22 cellular contexts compared by ENCODE assay signal in genomic region chr18:65255417-65255816, GRCh38.
DNase-seq lines count a peak whose midpoint lies in the region; TF ChIP-seq lines count a peak whose summit lies in the region.
"Had no signal": no experiment of that assay in that cellular context is flagged by ENCODE, and none has a peak within 500 bp of the region (broad histone marks: within the 10 kb centered on the region; RNA-seq: fewer than 3 reads in every experiment).

No MANE protein-coding gene starts in this region.

- H3K36me3 ChIP-seq in transverse colon, result no peaks in the 10 kb centered on the region
- H3K36me3 ChIP-seq: Peyer's patch had no signal

- TF ChIP-seq POLR2A in transverse colon (IDR thresholded peaks at IDR 0.05), result no peak

- H3K4me1 Mint-ChIP-seq in nephron progenitor cell, result no peaks in the 10 kb centered on the region
- H3K4me1 Mint-ChIP-seq: B cell had no signal

- TF ChIP-seq CTCF in nephron progenitor cell (IDR thresholded peaks at IDR 0.05), result peak; percentile 14
- TF ChIP-seq CTCF in transverse colon (IDR thresholded peaks at IDR 0.05), result no peak

- DNase-seq in NCI-H69 (lab: John Stamatoyannopoulos, UW) (peak; percentile 27), RKO (ENCODE audit: low spot score) (peak; percentile 5), nephron progenitor cell (no peak), transverse colon (no peak), COLO668 (lab: John Stamatoyannopoulos, UW; ENCODE audit: unreplicated experiment) (no peak)
- no peak for DNase-seq in activated T-cell treated with anti-CD3 and anti-CD28 coated beads, Interleukin-2, amount 50 U/mL, for 48 hours
- no peak for DNase-seq in activated effector memory CD4-positive, alpha-beta T cell treated with anti-CD3 and anti-CD28 coated beads, Interleukin-2, amount 50 U/mL, for 16 hours
- DNase-seq: CD8-positive, alpha-beta T cell; DMS153; DND-41; GM23248; HCEC 1CT; NCI-H1092; NCI-H1436 treated with DMSO at 0.1 percent for 48 hours; NCI-H187 treated with DMSO at 0.1 percent for 48 hours; NCI-H774; NK-92 treated with Interleukin-12 subunit alpha and Interleukin-12 subunit beta, amount 100 ng/mL, for 24 hours; Peyer's patch; SIG-M5 had no signal

- no peaks in the 10 kb centered on the region for H3K9me3 Mint-ChIP-seq in nephron progenitor cell

- peaks cover 4% of the 10 kb centered on the region for H3K27me3 Mint-ChIP-seq in nephron progenitor cell (ENCODE audit: low read depth, poor library complexity)
- H3K27me3 Mint-ChIP-seq: B cell had no signal

- no peak overlapping the region for H3K27ac Mint-ChIP-seq in nephron progenitor cell
- H3K27ac Mint-ChIP-seq: B cell; CD8-positive, alpha-beta T cell had no signal

- WGBS in transverse colon (ENCODE audit: low coverage in 1 of 2), 2 donors, result 77 to 78% methylated on average over 2 of the region's 2 CpGs

- no peaks in the 10 kb centered on the region for H3K4me1 ChIP-seq in transverse colon
- H3K4me1 ChIP-seq: Peyer's patch had no signal

- H3K9me3 ChIP-seq in transverse colon, result no peaks in the 10 kb centered on the region
- H3K9me3 ChIP-seq: Peyer's patch had no signal

- no peaks in the 10 kb centered on the region for H3K27me3 ChIP-seq in transverse colon
- H3K27me3 ChIP-seq: Peyer's patch had no signal

- H3K4me3 Mint-ChIP-seq in nephron progenitor cell, result no peak overlapping the region
- H3K4me3 Mint-ChIP-seq: B cell; CD8-positive, alpha-beta T cell had no signal

- no peak overlapping the region for H3K27ac ChIP-seq in transverse colon
- H3K27ac ChIP-seq: C4-2B, GM23248, Peyer's patch, SK-N-MC had no signal

- intact Hi-C loops in transverse colon (cut with DNase I; ENCODE audit: low total_unique reads), result no loop called here

- in situ Hi-C loops in transverse colon (cut with MboI; ENCODE audit: low pct_ligation_motif_present in 1 of 4, low pct_unique_long_range_greater_than_20kb in 1 of 4, low sequenced_read_pairs in 3 of 4), result no loop called here

- no peak for TF ChIP-seq EP300 in transverse colon (IDR thresholded peaks at IDR 0.05; ENCODE audit: low read depth)

- H3K4me3 ChIP-seq in transverse colon, result no peak overlapping the region
- H3K4me3 ChIP-seq: GM23248, Peyer's patch, SK-N-MC had no signal

- no peaks in the 10 kb centered on the region for H3K36me3 Mint-ChIP-seq in nephron progenitor cell (ENCODE audit: low read depth)
- H3K36me3 Mint-ChIP-seq: CD8-positive, alpha-beta T cell had no signal

Comparison
In these comparisons a context has a peak if more than half of its experiments do, and no peak if none do; other contexts are left out.
1. DNase-seq: peak in NCI-H69 (single experiment) and RKO (single experiment); none in nephron progenitor cell (single experiment), activated T-cell treated with anti-CD3 and anti-CD28 coated beads, Interleukin-2, amount 50 U/mL, for 48 hours (0 of 2), activated effector memory CD4-positive, alpha-beta T cell treated with anti-CD3 and anti-CD28 coated beads, Interleukin-2, amount 50 U/mL, for 16 hours (single experiment), transverse colon (single experiment) and COLO668 (single experiment).